ENCODE assay signal across 9 cellular contexts in genomic region chr7:27154901-27155815, GRCh38. TPM values are rescaled to one million over a fixed set of nuclear protein-coding genes. Genes with fewer than 3 reads are reported as not detected.
A peak's percentile ranks its signal among the peaks of the same experiment; 100 is the strongest.
DNase-seq lines count a peak whose midpoint lies in the region; ATAC-seq, FAIRE-seq and TF ChIP-seq lines count a peak whose summit lies in the region.
"Had no signal": no experiment of that assay in that cellular context is flagged by ENCODE, and none has a peak within 500 bp of the region (broad histone marks: within the 10 kb centered on the region; RNA-seq: fewer than 3 reads in every experiment).

No MANE protein-coding gene starts in this region.

- H3K27me3 ChIP-seq in CD4-positive, alpha-beta T cell (ENCODE audit: control insufficient read depth, insufficient read depth, low read length) = peaks cover 97% of the 10 kb centered on the region
- H3K27me3 ChIP-seq in H1 (replicated peaks in 1 of 4; ENCODE audit: control insufficient read depth in 3 of 4, extremely low read depth in 1 of 4, insufficient read depth in 3 of 4, low read length in 3 of 4) (peaks cover 99 to 100% (median 100%) of the 10 kb centered on the region in 4 experiments), psoas muscle (ENCODE audit: insufficient read depth in 3 of 3, low read length in 2 of 3) (no peaks in the 10 kb centered on the region)

- H3K79me2 ChIP-seq in H1 (ENCODE audit: control insufficient read depth in 1 of 2, insufficient read depth in 2 of 2, low read length in 2 of 2) = no peaks in the 10 kb centered on the region

- DNase-seq in CD4-positive, alpha-beta T cell = peak in 1 of 10 experiments; percentile 48
- peak; percentile 73 for DNase-seq in RKO (ENCODE audit: low spot score)
- peak in 1 of 2 experiments; percentile 53 for DNase-seq in H1 (ENCODE audit: low read depth in 1 of 2, low spot score in 2 of 2)
- DNase-seq in psoas muscle = peak; percentile 17 to 52
- no peak for DNase-seq in hypothalamus (lab: John Stamatoyannopoulos, UW)
- DNase-seq in activated gamma-delta T cell (lab: John Stamatoyannopoulos, UW) = no peak

- H4K5ac ChIP-seq in H1 (ENCODE audit: insufficient read length, low read depth, low read length) = no peak overlapping the region

- no peak overlapping the region for H3K9ac ChIP-seq in H1 (replicated peaks in 1 of 4; ENCODE audit: extremely low read depth in 1 of 4, low read depth in 3 of 4, low read length in 3 of 4)

- peaks cover 31 to 55% of the 10 kb centered on the region in 2 experiments for H4K20me1 ChIP-seq in H1 (replicated peaks in 1 of 2; ENCODE audit: control insufficient read depth in 1 of 2, insufficient read depth in 2 of 2, low read length in 2 of 2)

- no peak overlapping the region for H3K18ac ChIP-seq in H1 (ENCODE audit: extremely low read depth, low read length)

- WGBS in H1 (ENCODE audit: extremely low coverage in 1 of 2, insufficient coverage in 1 of 2, insufficient read length in 1 of 2, insufficient replicate concordance in 2 of 2, low coverage in 1 of 2, low lambda C conversion rate in 2 of 2, missing lambda C conversion rate in 1 of 2), 2 experiments = 18% methylated on average over 39 of the region's 48 CpGs; no CpG with 5 or more reads in 1 of the 2 experiments
- 61 to 72% (median 69%) methylated on average over 48 of the region's 48 CpGs for WGBS in psoas muscle, 3 donors

- no peak overlapping the region for H3K14ac ChIP-seq in H1 (ENCODE audit: insufficient read length)

- peaks cover 2% of the 10 kb centered on the region; the same call in 1 of the 2 replicates for H3K23me2 ChIP-seq in H1 (ENCODE audit: low read depth, low read length)

- H3K23ac ChIP-seq in H1 (ENCODE audit: insufficient read length) = no peak overlapping the region

- no peak for TF ChIP-seq RAD21 in H1 (IDR thresholded peaks at IDR 0.05 in 1 of 2, conservative IDR thresholded peaks at IDR 0.05 in 1 of 2; ENCODE audit: low read depth in 2 of 2, low read length in 2 of 2)

- peak overlapping the region; percentile 71 for H3K27ac Mint-ChIP-seq in CD4-positive, alpha-beta T cell

- no peak overlapping the region for H3K27ac ChIP-seq in CD4-positive, alpha-beta T cell (ENCODE audit: low read depth, low read length)
- H3K27ac ChIP-seq in H1 (ENCODE audit: low read depth, low read length) (no peak overlapping the region), psoas muscle (peak overlapping the region; percentile 91)

- H2BK20ac ChIP-seq in H1 (ENCODE audit: low read length) = no peak overlapping the region

- H4K91ac ChIP-seq in H1 (replicated peaks; ENCODE audit: insufficient read length, low read length) = no peak overlapping the region

- TF ChIP-seq POLR2A in H1 (IDR thresholded peaks at IDR 0.05; ENCODE audit: control extremely low read depth in 1 of 2, low read depth in 2 of 2, low read length in 2 of 2) = no peak

- peaks cover 100% of the 10 kb centered on the region for H3K27me3 Mint-ChIP-seq in CD4-positive, alpha-beta T cell

- no peak overlapping the region for H3K4me3 ChIP-seq in H1 (ENCODE audit: extremely low read depth in 1 of 4, insufficient read depth in 2 of 4, low read depth in 3 of 4, low read length in 4 of 4)
- peak overlapping the region; percentile 84 for H3K4me3 ChIP-seq in psoas muscle

- H3K9me3 ChIP-seq in CD4-positive, alpha-beta T cell (ENCODE audit: control insufficient read depth, low read length) = no peaks in the 10 kb centered on the region
- peaks cover 0 to 10% of the 10 kb centered on the region in 2 experiments; a peak in 1 of 4 replicates for H3K9me3 ChIP-seq in H1 (ENCODE audit: insufficient read depth in 2 of 2, low read depth in 1 of 2, low read length in 1 of 2)
- no peaks in the 10 kb centered on the region for H3K9me3 ChIP-seq in psoas muscle

- H3K4me3 Mint-ChIP-seq in CD4-positive, alpha-beta T cell = peak overlapping the region; percentile 63

- no peak for TF ChIP-seq CTCF in CD4-positive, alpha-beta T cell (IDR thresholded peaks at IDR 0.05)
- no peak for TF ChIP-seq CTCF in H1 (IDR thresholded peaks at IDR 0.05; ENCODE audit: control extremely low read depth in 1 of 3, insufficient read depth in 1 of 3, low read depth in 1 of 3, low read length in 3 of 3)
- TF ChIP-seq CTCF in psoas muscle (IDR thresholded peaks at IDR 0.05) = no peak

- H3K79me1 ChIP-seq in H1 (ENCODE audit: low read depth, low read length) = no peaks in the 10 kb centered on the region

- H2AFZ ChIP-seq in H1 (ENCODE audit: low read length) = no peak overlapping the region

- H2BK12ac ChIP-seq in H1 (ENCODE audit: low read depth, low read length) = 0 out of 2 replicates have a peak overlapping the region, but pooled peaks have one; percentile 60

- no peaks in the 10 kb centered on the region for H3K9me3 Mint-ChIP-seq in CD4-positive, alpha-beta T cell

- H3K4me1 Mint-ChIP-seq in CD4-positive, alpha-beta T cell (ENCODE audit: low read depth) = peaks cover 77% of the 10 kb centered on the region

- H3K36me3 Mint-ChIP-seq in CD4-positive, alpha-beta T cell (ENCODE audit: low read depth) = no peaks in the 10 kb centered on the region

- H2BK120ac ChIP-seq in H1 (replicated peaks; ENCODE audit: low read depth, low read length) = no peak overlapping the region

- H4K8ac ChIP-seq in H1 (ENCODE audit: extremely low read depth, insufficient read depth, low read length) = peak overlapping the region; percentile 7; the same call in 1 of the 2 replicates

- ATAC-seq in CD4-positive, alpha-beta T cell (ENCODE audit: poor library complexity) = no peak
- ATAC-seq in psoas muscle (no peak), GM21529 (IDR thresholded peaks at IDR 0.05; ENCODE audit: unreplicated experiment) (no peak), HG03521 (IDR thresholded peaks at IDR 0.05; ENCODE audit: unreplicated experiment) (no peak)

- CTCF ChIA-PET in CD4-positive, alpha-beta T cell (lab: Charles Lee) = no interaction called here
- CTCF ChIA-PET in H1 (lab: Charles Lee; ENCODE audit: partially characterized antibody) = interaction anchor here (0.7 to 4.2 kb wide), 7 partner anchors 9 to 472 kb away, joined by 3 to 33 read pairs (median 3); partner anchors contain the start of gene HOXA5

- H2BK15ac ChIP-seq in H1 (ENCODE audit: low read length) = no peak overlapping the region

- H3K4me1 ChIP-seq in H1 (replicated peaks in 1 of 4; ENCODE audit: control insufficient read depth in 3 of 4, insufficient read depth in 4 of 4, low read length in 3 of 4) (peaks cover 0 to 2% (median under 1%) of the 10 kb centered on the region in 4 experiments; a peak in 3 of 7 replicates), psoas muscle (peaks cover 12% of the 10 kb centered on the region)

- H3K36me3 ChIP-seq in H1 (ENCODE audit: control insufficient read depth in 2 of 4, insufficient read depth in 4 of 4, low read length in 3 of 4) (peaks cover 0 to 20% (median 0%) of the 10 kb centered on the region in 4 experiments; a peak in 1 of 8 replicates), psoas muscle (ENCODE audit: insufficient read depth in 1 of 2, low read depth in 1 of 2) (no peaks in the 10 kb centered on the region)

- H3K56ac ChIP-seq in H1 (replicated peaks; ENCODE audit: insufficient read length, low read depth, low read length) = no peak overlapping the region

- intact Hi-C loops in CD4-positive, alpha-beta T cell (cut with DNase I, micrococcal nuclease) = loop anchor here (5.0 kb wide), 3 partner anchors 32 to 953 kb away; partner anchors contain the start of genes CBX3 (in 1 of the 2), HNRNPA2B1 (in 1 of the 2) and HOXA11 (in 1 of the 2)
- intact Hi-C loops in psoas muscle (cut with DNase I) = loop anchor here (5.0 to 10.0 kb wide), 2 partner anchors 953 to 1270 kb away; partner anchors contain the start of genes CBX3 (in 1 of the 2) and HNRNPA2B1 (in 1 of the 2)

- FAIRE-seq in H1 (lab: Jason Lieb, UNC) = no peak

- POLR2A ChIA-PET in CD4-positive, alpha-beta T cell (lab: Charles Lee) = no interaction called here
- POLR2A ChIA-PET in H1 (lab: Charles Lee; ENCODE audit: partially characterized antibody) = no interaction called here

- no peak overlapping the region for H3K4ac ChIP-seq in H1 (replicated peaks; ENCODE audit: insufficient read length, low read depth, low read length)

- H3K4me2 ChIP-seq in H1 (ENCODE audit: insufficient read depth in 1 of 2, low read depth in 2 of 2, low read length in 2 of 2) = no peak overlapping the region; a peak in 1 of 4 replicates

- H2BK5ac ChIP-seq in H1 (ENCODE audit: low read depth, low read length) = no peak overlapping the region

- TF ChIP-seq EP300 in H1 (IDR thresholded peaks at IDR 0.05; ENCODE audit: borderline replicate concordance in 1 of 2, low read depth in 2 of 2, low read length in 2 of 2) = no peak

- H2AK5ac ChIP-seq in H1 (ENCODE audit: low read depth, low read length) = 0 out of 2 replicates have a peak overlapping the region, but pooled peaks have one; percentile 82

RNA-seq across cellular contexts. Expression of gene HOXA7, which starts 1.3 kb away (rescaled TPM):
- total RNA-seq in CD4-positive, alpha-beta T cell = not detected
- total RNA-seq in H1 (2021; fragmentation: NEBNext Ultra II Directional; extraction: Animal tissue kit (Norgen Biotek cat#: 25700)) = not detected in 2 replicates
- 0.03 TPM in 1 of 2 replicates, not detected in the other for polyA plus RNA-seq in H1 (2011; rRNA removed)
- not detected for polyA plus RNA-seq in H1 (2011; cell fraction: cytosol; rRNA removed)
- not detected for polyA plus RNA-seq in H1 (2011; cell fraction: nucleus; rRNA removed)
- not detected in 4 replicates for polyA plus RNA-seq in H1 (2012, experiment 1 of 2)
- not detected for polyA plus RNA-seq in H1 (2012, experiment 2 of 2)
- polyA plus RNA-seq in H1 (2013, experiment 1 of 2) = 0.02 TPM
- 0.02 TPM for polyA plus RNA-seq in H1 (2013, experiment 2 of 2)
- polyA minus RNA-seq in H1 (2011; rRNA and poly(A)+ RNA removed) = not detected in 2 replicates
- not detected for polyA minus RNA-seq in H1 (2011; cell fraction: cytosol; rRNA and poly(A)+ RNA removed)
- not detected for polyA minus RNA-seq in H1 (2011; cell fraction: nucleus; rRNA and poly(A)+ RNA removed)
- total RNA-seq in psoas muscle = 1 to 10 TPM; 4.7 to 8.4 (median 6.7) TPM
- 10 to 100 TPM in 1 of 3 donors, 1 to 10 TPM in 2; 2.9 to 10.2 (median 6.2) TPM for polyA plus RNA-seq in psoas muscle
- total RNA-seq: T-helper 1 cell treated with Interleukin-12 subunit alpha and Interleukin-12 subunit beta and Interleukin-4 antibody, amounts not matched to agents 30 ng/mL and 1 ng/mL, for 36 hours had no signal

RNA-seq across cellular contexts. Expression of gene HOXA3, which starts 2.8 kb away (rescaled TPM):
- not detected for total RNA-seq in CD4-positive, alpha-beta T cell
- total RNA-seq in H1 (2021; fragmentation: NEBNext Ultra II Directional; extraction: Animal tissue kit (Norgen Biotek cat#: 25700)) = not detected in 2 replicates
- polyA plus RNA-seq in H1 (2011; rRNA removed) (not detected in 2 replicates), psoas muscle (1 to 10 TPM in 1 of 3 donors, under 1 TPM in 2; 0.65 to 2.6 (median 0.97) TPM)
- not detected for polyA plus RNA-seq in H1 (2011; cell fraction: cytosol; rRNA removed)
- polyA plus RNA-seq in H1 (2011; cell fraction: nucleus; rRNA removed) = not detected
- not detected in 4 replicates for polyA plus RNA-seq in H1 (2012, experiment 1 of 2)
- polyA plus RNA-seq in H1 (2012, experiment 2 of 2) = not detected
- not detected for polyA plus RNA-seq in H1 (2013, experiment 1 of 2)
- not detected for polyA plus RNA-seq in H1 (2013, experiment 2 of 2)
- polyA minus RNA-seq in H1 (2011; rRNA and poly(A)+ RNA removed) = not detected in 2 replicates
- polyA minus RNA-seq in H1 (2011; cell fraction: cytosol; rRNA and poly(A)+ RNA removed) = not detected
- not detected for polyA minus RNA-seq in H1 (2011; cell fraction: nucleus; rRNA and poly(A)+ RNA removed)
- 1 to 10 TPM; 3.3 to 5.6 (median 4.2) TPM for total RNA-seq in psoas muscle
- total RNA-seq: T-helper 1 cell treated with Interleukin-12 subunit alpha and Interleukin-12 subunit beta and Interleukin-4 antibody, amounts not matched to agents 30 ng/mL and 1 ng/mL, for 36 hours had no signal

RNA-seq across cellular contexts. Expression of gene HOXA6, which starts 7.6 kb away (rescaled TPM):
- not detected for total RNA-seq in CD4-positive, alpha-beta T cell
- total RNA-seq in H1 (2021; fragmentation: NEBNext Ultra II Directional; extraction: Animal tissue kit (Norgen Biotek cat#: 25700)) = not detected in 2 replicates
- polyA plus RNA-seq in H1 (2011; rRNA removed) (not detected in 2 replicates), psoas muscle (1 to 10 TPM in 2 of 3 donors, under 1 TPM in 1; 0.64 to 3.2 (median 1.5) TPM)
- not detected for polyA plus RNA-seq in H1 (2011; cell fraction: cytosol; rRNA removed)
- polyA plus RNA-seq in H1 (2011; cell fraction: nucleus; rRNA removed) = not detected
- polyA plus RNA-seq in H1 (2012, experiment 1 of 2) = not detected in 4 replicates
- not detected for polyA plus RNA-seq in H1 (2012, experiment 2 of 2)
- polyA plus RNA-seq in H1 (2013, experiment 1 of 2) = not detected
- not detected for polyA plus RNA-seq in H1 (2013, experiment 2 of 2)
- polyA minus RNA-seq in H1 (2011; rRNA and poly(A)+ RNA removed) = not detected in 2 replicates
- polyA minus RNA-seq in H1 (2011; cell fraction: cytosol; rRNA and poly(A)+ RNA removed) = not detected
- polyA minus RNA-seq in H1 (2011; cell fraction: nucleus; rRNA and poly(A)+ RNA removed) = not detected
- total RNA-seq in psoas muscle = 1 to 10 TPM; 2.5 to 3.7 (median 3.1) TPM
- total RNA-seq: T-helper 1 cell treated with Interleukin-12 subunit alpha and Interleukin-12 subunit beta and Interleukin-4 antibody, amounts not matched to agents 30 ng/mL and 1 ng/mL, for 36 hours had no signal

RNA-seq across cellular contexts. Expression of gene HOXA9, which starts 10.2 kb away (rescaled TPM):
- total RNA-seq in CD4-positive, alpha-beta T cell = not detected
- not detected in 2 replicates for total RNA-seq in H1 (2021; fragmentation: NEBNext Ultra II Directional; extraction: Animal tissue kit (Norgen Biotek cat#: 25700))
- polyA plus RNA-seq in H1 (2011; rRNA removed) (not detected in 2 replicates), psoas muscle (10 to 100 TPM; 13.8 to 55.9 (median 18.2) TPM)
- not detected for polyA plus RNA-seq in H1 (2011; cell fraction: cytosol; rRNA removed)
- not detected for polyA plus RNA-seq in H1 (2011; cell fraction: nucleus; rRNA removed)
- polyA plus RNA-seq in H1 (2012, experiment 1 of 2) = not detected in 4 replicates
- polyA plus RNA-seq in H1 (2012, experiment 2 of 2) = not detected
- polyA plus RNA-seq in H1 (2013, experiment 1 of 2) = not detected
- not detected for polyA plus RNA-seq in H1 (2013, experiment 2 of 2)
- polyA minus RNA-seq in H1 (2011; rRNA and poly(A)+ RNA removed) = not detected in 2 replicates
- not detected for polyA minus RNA-seq in H1 (2011; cell fraction: cytosol; rRNA and poly(A)+ RNA removed)
- polyA minus RNA-seq in H1 (2011; cell fraction: nucleus; rRNA and poly(A)+ RNA removed) = not detected
- 10 to 100 TPM in 1 of 4 donors, 1 to 10 TPM in 1, under 1 TPM in 1, not detected in 1; 0.81 to 19.9 (median 4.9) TPM for total RNA-seq in psoas muscle
- total RNA-seq: T-helper 1 cell treated with Interleukin-12 subunit alpha and Interleukin-12 subunit beta and Interleukin-4 antibody, amounts not matched to agents 30 ng/mL and 1 ng/mL, for 36 hours had no signal

RNA-seq across cellular contexts. Expression of gene HOXA5, which starts 11.7 kb away (rescaled TPM):
- not detected for total RNA-seq in CD4-positive, alpha-beta T cell
- not detected in 2 replicates for total RNA-seq in H1 (2021; fragmentation: NEBNext Ultra II Directional; extraction: Animal tissue kit (Norgen Biotek cat#: 25700))
- not detected in 2 replicates for polyA plus RNA-seq in H1 (2011; rRNA removed)
- not detected for polyA plus RNA-seq in H1 (2011; cell fraction: cytosol; rRNA removed)
- polyA plus RNA-seq in H1 (2011; cell fraction: nucleus; rRNA removed) = not detected
- polyA plus RNA-seq in H1 (2012, experiment 1 of 2) = not detected in 4 replicates
- polyA plus RNA-seq in H1 (2012, experiment 2 of 2) = not detected
- polyA plus RNA-seq in H1 (2013, experiment 1 of 2) = not detected
- polyA plus RNA-seq in H1 (2013, experiment 2 of 2) = not detected
- not detected in 2 replicates for polyA minus RNA-seq in H1 (2011; rRNA and poly(A)+ RNA removed)
- not detected for polyA minus RNA-seq in H1 (2011; cell fraction: cytosol; rRNA and poly(A)+ RNA removed)
- polyA minus RNA-seq in H1 (2011; cell fraction: nucleus; rRNA and poly(A)+ RNA removed) = not detected
- 10 to 100 TPM in 1 of 4 donors, 1 to 10 TPM in 3; 4.7 to 18.8 (median 8.1) TPM for total RNA-seq in psoas muscle
- 1 to 10 TPM; 2.6 to 7.6 (median 4.6) TPM for polyA plus RNA-seq in psoas muscle
- total RNA-seq: T-helper 1 cell treated with Interleukin-12 subunit alpha and Interleukin-12 subunit beta and Interleukin-4 antibody, amounts not matched to agents 30 ng/mL and 1 ng/mL, for 36 hours had no signal

Comparison
In these comparisons a context has a peak if more than half of its experiments do, and no peak if none do; other contexts are left out.
1. DNase-seq: peak in RKO (single experiment) and psoas muscle (2 of 2); none in hypothalamus (0 of 51) and activated gamma-delta T cell (single experiment).